Comparison of ENCODE assay signal across 16 cellular contexts in genomic region chr3:71442648-71443047, GRCh38.
DNase-seq lines count a peak whose midpoint lies in the region; ATAC-seq and TF ChIP-seq lines count a peak whose summit lies in the region.
"Had no signal": no experiment of that assay in that cellular context is flagged by ENCODE, and none has a peak within 500 bp of the region (broad histone marks: within the 10 kb centered on the region; RNA-seq: fewer than 3 reads in every experiment).

No MANE protein-coding gene starts in this region.

- peak overlapping the region; percentile 58 for H3K27ac Mint-ChIP-seq in activated T-cell treated with anti-CD3 and anti-CD28 coated beads, Interleukin-2, amount 50 U/mL, for 72 hours
- peak overlapping the region; percentile 98 for H3K27ac Mint-ChIP-seq in T-helper 17 cell
- H3K27ac Mint-ChIP-seq: neural progenitor cell had no signal

- H3K36me3 ChIP-seq in esophagus squamous epithelium (no peaks in the 10 kb centered on the region), thyroid gland (no peaks in the 10 kb centered on the region)
- H3K36me3 ChIP-seq: neural progenitor cell had no signal

- H3K4me1 ChIP-seq in esophagus squamous epithelium: peaks cover 59 to 100% (median 80%) of the 10 kb centered on the region in 3 donors
- peaks cover 46 to 73% of the 10 kb centered on the region in 2 donors for H3K4me1 ChIP-seq in thyroid gland

- H3K36me3 Mint-ChIP-seq in activated T-cell treated with anti-CD3 and anti-CD28 coated beads, Interleukin-2, amount 50 U/mL, for 72 hours (ENCODE audit: insufficient read depth in 2 of 2): peaks cover 3 to 6% of the 10 kb centered on the region in 2 donors
- H3K36me3 Mint-ChIP-seq in T-helper 17 cell (ENCODE audit: low read depth): peaks cover 2% of the 10 kb centered on the region

- peak overlapping the region; percentile 71 to 79 for H3K4me3 Mint-ChIP-seq in activated T-cell treated with anti-CD3 and anti-CD28 coated beads, Interleukin-2, amount 50 U/mL, for 72 hours
- peak overlapping the region; percentile 77 for H3K4me3 Mint-ChIP-seq in T-helper 17 cell
- H3K4me3 Mint-ChIP-seq: brain, neural progenitor cell had no signal

- TF ChIP-seq POLR2A in esophagus squamous epithelium (IDR thresholded peaks at IDR 0.05) (no peak), thyroid gland (IDR thresholded peaks at IDR 0.05) (no peak)

- H3K27me3 Mint-ChIP-seq in activated T-cell treated with anti-CD3 and anti-CD28 coated beads, Interleukin-2, amount 50 U/mL, for 72 hours (ENCODE audit: low read depth): no peaks in the 10 kb centered on the region
- H3K27me3 Mint-ChIP-seq in T-helper 17 cell: no peaks in the 10 kb centered on the region

- H3K9me3 ChIP-seq in T-helper 17 cell (ENCODE audit: control insufficient read depth, low read length, poor library complexity, severe bottlenecking) (no peaks in the 10 kb centered on the region), esophagus squamous epithelium (no peaks in the 10 kb centered on the region), thyroid gland (no peaks in the 10 kb centered on the region)

- intact Hi-C loops in esophagus squamous epithelium (cut with DNase I) (loop anchor here (5.0 kb wide), 1 partner anchor 140 kb away; the partner anchor contains the start of gene FOXP1), thyroid gland (cut with DNase I) (no loop called here)

- no peak overlapping the region for H3K4me3 ChIP-seq in esophagus squamous epithelium
- no peak overlapping the region for H3K4me3 ChIP-seq in thyroid gland (replicated peaks in 1 of 3)
- H3K4me3 ChIP-seq: GM23248, lung, neural progenitor cell had no signal

- WGBS in esophagus squamous epithelium, 2 donors: 80 to 98% methylated on average over 4 to 5 of the region's 5 CpGs
- WGBS in thyroid gland, 2 donors: 86 to 89% methylated on average over 5 of the region's 5 CpGs

- peaks cover 98% of the 10 kb centered on the region for H3K4me1 Mint-ChIP-seq in activated T-cell treated with anti-CD3 and anti-CD28 coated beads, Interleukin-2, amount 50 U/mL, for 72 hours (ENCODE audit: low read depth)
- H3K4me1 Mint-ChIP-seq in T-helper 17 cell: peaks cover 78% of the 10 kb centered on the region

- no peaks in the 10 kb centered on the region for H3K27me3 ChIP-seq in esophagus squamous epithelium
- no peaks in the 10 kb centered on the region for H3K27me3 ChIP-seq in thyroid gland
- H3K27me3 ChIP-seq: neural progenitor cell had no signal

- DNase-seq in activated T-cell treated with anti-CD3 and anti-CD28 coated beads, Interleukin-2, amount 50 U/mL, for 72 hours: no peak
- no peak for DNase-seq in activated T-cell treated with anti-CD3 and anti-CD28 coated beads, Interleukin-2, amount 50 U/mL, for 48 hours
- DNase-seq in T-helper 17 cell (no peak), esophagus squamous epithelium (lab: John Stamatoyannopoulos, UW) (no peak), thyroid gland (no peak), SHP77 treated with DMSO at 0.1 percent for 48 hours (lab: John Stamatoyannopoulos, UW) (no peak), AG08395 (ENCODE audit: low spot score) (no peak), NCI-H524 (lab: John Stamatoyannopoulos, UW) (no peak)
- DNase-seq: DMS153; effector CD4-positive, alpha-beta T cell; GM23248; NCI-H2171 had no signal

- TF ChIP-seq CTCF in esophagus squamous epithelium (IDR thresholded peaks at IDR 0.05) (no peak), thyroid gland (IDR thresholded peaks at IDR 0.05) (no peak)

- no peak for ATAC-seq in activated T-cell treated with anti-CD3 and anti-CD28 coated beads, Interleukin-2, amount 50 U/mL, for 72 hours (replicated peaks in 1 of 2)
- ATAC-seq in T-helper 17 cell: no peak
- ATAC-seq: sciatic nerve had no signal

- H3K9me3 Mint-ChIP-seq in activated T-cell treated with anti-CD3 and anti-CD28 coated beads, Interleukin-2, amount 50 U/mL, for 72 hours: peaks cover 0 to 3% of the 10 kb centered on the region in 2 donors

- H3K27ac ChIP-seq in esophagus squamous epithelium: peak overlapping the region; percentile 84 to 90 (median 89)
- peak overlapping the region; percentile 51 to 90 (median 85) for H3K27ac ChIP-seq in thyroid gland
- H3K27ac ChIP-seq: GM23248, neural progenitor cell had no signal
